10 cellular contexts compared by ENCODE assay signal in the genomic region with DNA sequence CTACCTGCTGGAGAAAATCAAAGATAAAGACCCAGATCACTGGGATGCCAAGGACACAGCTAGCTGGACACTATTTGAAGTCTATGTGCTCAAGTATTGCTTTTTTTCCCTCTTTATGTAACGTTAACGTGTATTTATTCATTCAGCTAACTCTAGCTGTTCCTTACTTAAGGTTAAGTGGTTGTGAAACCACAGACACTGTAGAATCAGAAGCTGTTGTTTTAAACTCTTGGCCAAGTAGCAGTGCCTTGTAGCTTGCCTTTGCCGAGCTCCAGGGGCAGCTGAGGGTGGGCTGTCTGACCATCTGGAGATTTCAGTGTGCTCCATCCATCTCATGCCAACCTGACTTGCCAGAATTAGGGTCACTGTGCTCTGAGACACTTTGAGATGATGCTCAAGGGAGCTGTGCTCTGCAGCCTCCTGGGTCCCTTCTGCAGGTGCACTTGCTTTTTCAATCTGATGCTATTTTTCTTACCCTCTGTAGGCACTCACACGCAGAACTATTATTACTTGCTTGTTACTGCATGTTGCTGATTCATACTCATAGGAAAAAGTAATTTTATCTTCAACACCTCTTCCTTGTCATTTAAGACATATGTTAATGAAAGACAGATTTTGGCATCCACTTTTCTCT.
DNase-seq lines count a peak whose midpoint lies in the region; ATAC-seq and TF ChIP-seq lines count a peak whose summit lies in the region.
"Had no signal": no experiment of that assay in that cellular context is flagged by ENCODE, and none has a peak within 500 bp of the region (broad histone marks: within the 10 kb centered on the region; RNA-seq: fewer than 3 reads in every experiment).

No MANE protein-coding gene starts in this region.

- H3K4me1 Mint-ChIP-seq in natural killer cell treated with Interleukin-12 subunit alpha and Interleukin-12 subunit beta and Interleukin-15 and Interleukin-18, amount 100 ng/mL, for 72 hours (ENCODE audit: low read depth in 2 of 2), result peaks cover 22 to 44% of the 10 kb centered on the region in 2 donors
- no peaks in the 10 kb centered on the region for H3K4me1 Mint-ChIP-seq in natural killer cell
- H3K4me1 Mint-ChIP-seq in stimulated activated memory B cell treated with anti-CD40 and anti-IgM and Interleukin-4, amounts not matched to agents 10 μg/mL and 1 μg/mL and 100 μg/mL, for 72 hours, result peaks cover 66% of the 10 kb centered on the region

- TF ChIP-seq CTCF in natural killer cell (IDR thresholded peaks at IDR 0.05), result no peak

- peak overlapping the region; percentile 87 for H3K4me3 Mint-ChIP-seq in natural killer cell treated with Interleukin-12 subunit alpha and Interleukin-12 subunit beta and Interleukin-15 and Interleukin-18, amount 100 ng/mL, for 72 hours
- H3K4me3 Mint-ChIP-seq in natural killer cell, result no peak overlapping the region
- peak overlapping the region; percentile 17 for H3K4me3 Mint-ChIP-seq in stimulated activated memory B cell treated with anti-CD40 and anti-IgM and Interleukin-4, amounts not matched to agents 10 μg/mL and 1 μg/mL and 100 μg/mL, for 72 hours

- H3K36me3 Mint-ChIP-seq in natural killer cell treated with Interleukin-12 subunit alpha and Interleukin-12 subunit beta and Interleukin-15 and Interleukin-18, amount 100 ng/mL, for 72 hours, result no peaks in the 10 kb centered on the region
- H3K36me3 Mint-ChIP-seq in natural killer cell, result no peaks in the 10 kb centered on the region
- peaks cover 2 to 56% of the 10 kb centered on the region in 2 donors for H3K36me3 Mint-ChIP-seq in activated naive CD4-positive, alpha-beta T cell treated with anti-CD3 and anti-CD28 coated beads, Interleukin-2, amount 50 U/mL, for 72 hours
- H3K36me3 Mint-ChIP-seq in stimulated activated memory B cell treated with anti-CD40 and anti-IgM and Interleukin-4, amounts not matched to agents 10 μg/mL and 1 μg/mL and 100 μg/mL, for 72 hours, result peaks cover 20% of the 10 kb centered on the region

- no peaks in the 10 kb centered on the region for H3K27me3 ChIP-seq in right cardiac atrium (ENCODE audit: control insufficient read depth, insufficient read depth)
- H3K27me3 ChIP-seq: BE2C had no signal

- 89% methylated on average over 4 of the region's 4 CpGs for WGBS in right cardiac atrium

- H3K9me3 Mint-ChIP-seq in natural killer cell treated with Interleukin-12 subunit alpha and Interleukin-12 subunit beta and Interleukin-15 and Interleukin-18, amount 100 ng/mL, for 72 hours, result no peaks in the 10 kb centered on the region
- H3K9me3 Mint-ChIP-seq in natural killer cell, result no peaks in the 10 kb centered on the region
- H3K9me3 Mint-ChIP-seq in activated naive CD4-positive, alpha-beta T cell treated with anti-CD3 and anti-CD28 coated beads, Interleukin-2, amount 50 U/mL, for 72 hours, result peaks cover 3 to 4% of the 10 kb centered on the region in 2 donors
- H3K9me3 Mint-ChIP-seq in stimulated activated memory B cell treated with anti-CD40 and anti-IgM and Interleukin-4, amounts not matched to agents 10 μg/mL and 1 μg/mL and 100 μg/mL, for 72 hours, result no peaks in the 10 kb centered on the region

- ATAC-seq in natural killer cell treated with Interleukin-12 subunit alpha and Interleukin-12 subunit beta and Interleukin-15 and Interleukin-18, amount 100 ng/mL, for 72 hours, result peak; percentile 38 to 63
- ATAC-seq in natural killer cell (no peak), HG03064 (IDR thresholded peaks at IDR 0.05; ENCODE audit: low read depth, unreplicated experiment) (peak; percentile 23), GM19467 (IDR thresholded peaks at IDR 0.05; ENCODE audit: unreplicated experiment) (no peak), right cardiac atrium (no peak)
- ATAC-seq in activated naive CD4-positive, alpha-beta T cell treated with anti-CD3 and anti-CD28 coated beads, Interleukin-2, amount 50 U/mL, for 72 hours, result peak; percentile 10 to 60
- ATAC-seq in stimulated activated memory B cell treated with anti-CD40 and anti-IgM and Interleukin-4, amounts not matched to agents 10 μg/mL and 1 μg/mL and 100 μg/mL, for 72 hours, result peak; percentile 86

- H3K27me3 Mint-ChIP-seq in natural killer cell treated with Interleukin-12 subunit alpha and Interleukin-12 subunit beta and Interleukin-15 and Interleukin-18, amount 100 ng/mL, for 72 hours, result no peaks in the 10 kb centered on the region
- no peaks in the 10 kb centered on the region for H3K27me3 Mint-ChIP-seq in natural killer cell (ENCODE audit: low read depth in 2 of 2)
- H3K27me3 Mint-ChIP-seq in stimulated activated memory B cell treated with anti-CD40 and anti-IgM and Interleukin-4, amounts not matched to agents 10 μg/mL and 1 μg/mL and 100 μg/mL, for 72 hours, result no peaks in the 10 kb centered on the region

- no peak overlapping the region for H3K4me3 ChIP-seq in right cardiac atrium (ENCODE audit: low read length)

- no peak overlapping the region for H3K27ac ChIP-seq in right cardiac atrium (ENCODE audit: low read length)

- peak overlapping the region; percentile 85 to 87 for H3K27ac Mint-ChIP-seq in natural killer cell treated with Interleukin-12 subunit alpha and Interleukin-12 subunit beta and Interleukin-15 and Interleukin-18, amount 100 ng/mL, for 72 hours
- no peak overlapping the region for H3K27ac Mint-ChIP-seq in natural killer cell
- H3K27ac Mint-ChIP-seq in activated naive CD4-positive, alpha-beta T cell treated with anti-CD3 and anti-CD28 coated beads, Interleukin-2, amount 50 U/mL, for 72 hours, result peak overlapping the region; percentile 92 to 99
- peak overlapping the region; percentile 93 for H3K27ac Mint-ChIP-seq in stimulated activated memory B cell treated with anti-CD40 and anti-IgM and Interleukin-4, amounts not matched to agents 10 μg/mL and 1 μg/mL and 100 μg/mL, for 72 hours

- no peaks in the 10 kb centered on the region for H3K9me3 ChIP-seq in right cardiac atrium (ENCODE audit: control insufficient read depth, low read length)
- H3K9me3 ChIP-seq: BE2C had no signal

- H3K4me1 ChIP-seq in right cardiac atrium (ENCODE audit: control insufficient read depth, insufficient read depth, low read length), result peaks cover 2% of the 10 kb centered on the region
- H3K4me1 ChIP-seq: BE2C had no signal

- no peak for DNase-seq in natural killer cell treated with Interleukin-12 subunit alpha and Interleukin-12 subunit beta and Interleukin-15 and Interleukin-18, amount 100 ng/mL, for 72 hours (ENCODE audit: low spot score)
- DNase-seq in natural killer cell, result no peak
- peak in 1 of 2 donors; percentile 38 for DNase-seq in activated naive CD4-positive, alpha-beta T cell treated with anti-CD3 and anti-CD28 coated beads, Interleukin-2, amount 50 U/mL, for 72 hours (ENCODE audit: low spot score in 2 of 2)
- no peak for DNase-seq in right cardiac atrium
- no peak for DNase-seq in SIG-M5 treated with dmso at 0.1 percent for 504 hours (lab: John Stamatoyannopoulos, UW; ENCODE audit: unreplicated experiment)
- DNase-seq: BE2C, NCI-H1105 had no signal

- intact Hi-C loops in natural killer cell (cut with micrococcal nuclease) (no loop called here), right cardiac atrium (cut with DNase I) (no loop called here)

Comparison
In these comparisons a context has a peak if more than half of its experiments do, and no peak if none do; other contexts are left out.
1. ATAC-seq: peak in natural killer cell treated with Interleukin-12 subunit alpha and Interleukin-12 subunit beta and Interleukin-15 and Interleukin-18, amount 100 ng/mL, for 72 hours (2 of 2), HG03064 (single experiment), activated naive CD4-positive, alpha-beta T cell treated with anti-CD3 and anti-CD28 coated beads, Interleukin-2, amount 50 U/mL, for 72 hours (2 of 2) and stimulated activated memory B cell treated with anti-CD40 and anti-IgM and Interleukin-4, amounts not matched to agents 10 μg/mL and 1 μg/mL and 100 μg/mL, for 72 hours (single experiment); none in natural killer cell (0 of 3), GM19467 (single experiment) and right cardiac atrium (0 of 2).
2. H3K27ac Mint-ChIP-seq: peak in natural killer cell treated with Interleukin-12 subunit alpha and Interleukin-12 subunit beta and Interleukin-15 and Interleukin-18, amount 100 ng/mL, for 72 hours (2 of 2), activated naive CD4-positive, alpha-beta T cell treated with anti-CD3 and anti-CD28 coated beads, Interleukin-2, amount 50 U/mL, for 72 hours (2 of 2) and stimulated activated memory B cell treated with anti-CD40 and anti-IgM and Interleukin-4, amounts not matched to agents 10 μg/mL and 1 μg/mL and 100 μg/mL, for 72 hours (single experiment); none in natural killer cell (0 of 2).